Comparison of ENCODE assay signal across 1 cellular context in the genomic region with DNA sequence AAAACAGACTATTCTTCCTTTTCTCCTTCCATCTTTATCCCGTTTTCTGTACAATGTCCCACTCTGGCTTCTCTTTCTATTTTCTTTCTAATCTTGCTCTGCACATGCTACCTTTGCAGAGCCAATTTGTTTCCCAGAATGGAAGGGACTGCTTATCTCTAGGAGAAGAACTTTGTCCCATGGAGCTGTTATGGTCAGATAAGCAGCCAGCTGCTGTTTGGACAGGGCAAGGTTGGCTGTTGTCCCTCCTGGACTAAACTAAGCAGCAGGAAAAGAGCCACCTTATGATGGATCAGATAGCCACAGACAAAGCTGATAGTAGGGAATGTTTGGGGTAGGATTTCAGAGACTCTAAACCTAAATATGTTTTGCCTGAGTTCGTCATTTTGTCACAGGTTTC.
TF ChIP-seq lines count a peak whose summit lies in the region.

No MANE protein-coding gene starts in this region.

TF ChIP-seq in HepG2, 621 proteins besides CTCF, POLR2A, EP300 and RAD21 (continued from another document and continues in another):
- TF ChIP-seq ASH2L (IDR thresholded peaks at IDR 0.05; ENCODE audit: insufficient read length, low read depth, low read length) (no peak), ZNF292 (CRISPR knock-in tag; IDR thresholded peaks at IDR 0.05; ENCODE audit: borderline replicate concordance, low read depth) (peak; percentile 48; the same call in 1 of the 2 replicates), PHF20 (CRISPR knock-in tag; IDR thresholded peaks at IDR 0.05) (no peak), SOX13 (IDR thresholded peaks at IDR 0.05) (no peak), SOX13 (CRISPR knock-in tag; conservative IDR thresholded peaks at IDR 0.05 in 1 of 2, IDR thresholded peaks at IDR 0.05 in 1 of 2) (peak in 1 of 2 experiments; percentile 72; a peak in 2 of 4 replicates), FOXO1 (CRISPR knock-in tag; IDR thresholded peaks at IDR 0.05) (peak; percentile 57; the same call in 1 of the 2 replicates), TARDBP (CRISPR knock-in tag; IDR thresholded peaks at IDR 0.05) (peak; percentile 29; the same call in 1 of the 2 replicates), ZNF614 (CRISPR knock-in tag; IDR thresholded peaks at IDR 0.05; ENCODE audit: borderline replicate concordance) (peak; percentile 93), ZNF451 (CRISPR knock-in tag; IDR thresholded peaks at IDR 0.05) (no peak), ZNF709 (CRISPR knock-in tag; IDR thresholded peaks at IDR 0.05) (0 out of 2 replicates have a peak, but pooled peaks have one; percentile 39), HNF4A (CRISPR knock-in tag; IDR thresholded peaks at IDR 0.05) (peak; percentile 93), GLI4 (CRISPR knock-in tag; IDR thresholded peaks at IDR 0.05; ENCODE audit: borderline replicate concordance) (no peak), KAT2B (IDR thresholded peaks at IDR 0.05; ENCODE audit: borderline replicate concordance, low read depth, low read length) (no peak), MIXL1 (CRISPR knock-in tag; IDR thresholded peaks at IDR 0.05) (0 out of 2 replicates have a peak, but pooled peaks have one; percentile 45), SIX4 (CRISPR knock-in tag; IDR thresholded peaks at IDR 0.05) (0 out of 2 replicates have a peak, but pooled peaks have one; percentile 27), HNF4G (IDR thresholded peaks at IDR 0.05; ENCODE audit: borderline replicate concordance, low read depth, low read length) (peak; percentile 48; the same call in 1 of the 2 replicates), HNF4G (CRISPR knock-in tag; IDR thresholded peaks at IDR 0.05; ENCODE audit: borderline replicate concordance, low read depth) (no peak), ZMYM4 (CRISPR knock-in tag; IDR thresholded peaks at IDR 0.05) (peak; percentile 82), SALL1 (CRISPR knock-in tag; IDR thresholded peaks at IDR 0.05) (peak; percentile 74), SOX6 (IDR thresholded peaks at IDR 0.05) (no peak), SOX6 (CRISPR knock-in tag; IDR thresholded peaks at IDR 0.05) (peak; percentile 52; the same call in 1 of the 2 replicates), DPF2 (CRISPR knock-in tag; IDR thresholded peaks at IDR 0.05; ENCODE audit: borderline replicate concordance, low read depth) (peak; percentile 35; the same call in 1 of the 2 replicates), JARID2 (CRISPR knock-in tag; IDR thresholded peaks at IDR 0.05; ENCODE audit: insufficient replicate concordance) (no peak), SP1 (IDR thresholded peaks at IDR 0.05) (no peak), SP1 (CRISPR knock-in tag; IDR thresholded peaks at IDR 0.05) (no peak), ZNF121 (CRISPR knock-in tag; IDR thresholded peaks at IDR 0.05) (peak; percentile 93), ZNF468 (CRISPR knock-in tag; IDR thresholded peaks at IDR 0.05) (no peak), ISL2 (CRISPR knock-in tag; IDR thresholded peaks at IDR 0.05) (peak; percentile 36; the same call in 1 of the 2 replicates), POGZ (CRISPR knock-in tag; IDR thresholded peaks at IDR 0.05) (0 out of 2 replicates have a peak, but pooled peaks have one; percentile 68), ZNF780A (CRISPR knock-in tag; IDR thresholded peaks at IDR 0.05) (no peak)
- TF ChIP-seq, protein P1, sequence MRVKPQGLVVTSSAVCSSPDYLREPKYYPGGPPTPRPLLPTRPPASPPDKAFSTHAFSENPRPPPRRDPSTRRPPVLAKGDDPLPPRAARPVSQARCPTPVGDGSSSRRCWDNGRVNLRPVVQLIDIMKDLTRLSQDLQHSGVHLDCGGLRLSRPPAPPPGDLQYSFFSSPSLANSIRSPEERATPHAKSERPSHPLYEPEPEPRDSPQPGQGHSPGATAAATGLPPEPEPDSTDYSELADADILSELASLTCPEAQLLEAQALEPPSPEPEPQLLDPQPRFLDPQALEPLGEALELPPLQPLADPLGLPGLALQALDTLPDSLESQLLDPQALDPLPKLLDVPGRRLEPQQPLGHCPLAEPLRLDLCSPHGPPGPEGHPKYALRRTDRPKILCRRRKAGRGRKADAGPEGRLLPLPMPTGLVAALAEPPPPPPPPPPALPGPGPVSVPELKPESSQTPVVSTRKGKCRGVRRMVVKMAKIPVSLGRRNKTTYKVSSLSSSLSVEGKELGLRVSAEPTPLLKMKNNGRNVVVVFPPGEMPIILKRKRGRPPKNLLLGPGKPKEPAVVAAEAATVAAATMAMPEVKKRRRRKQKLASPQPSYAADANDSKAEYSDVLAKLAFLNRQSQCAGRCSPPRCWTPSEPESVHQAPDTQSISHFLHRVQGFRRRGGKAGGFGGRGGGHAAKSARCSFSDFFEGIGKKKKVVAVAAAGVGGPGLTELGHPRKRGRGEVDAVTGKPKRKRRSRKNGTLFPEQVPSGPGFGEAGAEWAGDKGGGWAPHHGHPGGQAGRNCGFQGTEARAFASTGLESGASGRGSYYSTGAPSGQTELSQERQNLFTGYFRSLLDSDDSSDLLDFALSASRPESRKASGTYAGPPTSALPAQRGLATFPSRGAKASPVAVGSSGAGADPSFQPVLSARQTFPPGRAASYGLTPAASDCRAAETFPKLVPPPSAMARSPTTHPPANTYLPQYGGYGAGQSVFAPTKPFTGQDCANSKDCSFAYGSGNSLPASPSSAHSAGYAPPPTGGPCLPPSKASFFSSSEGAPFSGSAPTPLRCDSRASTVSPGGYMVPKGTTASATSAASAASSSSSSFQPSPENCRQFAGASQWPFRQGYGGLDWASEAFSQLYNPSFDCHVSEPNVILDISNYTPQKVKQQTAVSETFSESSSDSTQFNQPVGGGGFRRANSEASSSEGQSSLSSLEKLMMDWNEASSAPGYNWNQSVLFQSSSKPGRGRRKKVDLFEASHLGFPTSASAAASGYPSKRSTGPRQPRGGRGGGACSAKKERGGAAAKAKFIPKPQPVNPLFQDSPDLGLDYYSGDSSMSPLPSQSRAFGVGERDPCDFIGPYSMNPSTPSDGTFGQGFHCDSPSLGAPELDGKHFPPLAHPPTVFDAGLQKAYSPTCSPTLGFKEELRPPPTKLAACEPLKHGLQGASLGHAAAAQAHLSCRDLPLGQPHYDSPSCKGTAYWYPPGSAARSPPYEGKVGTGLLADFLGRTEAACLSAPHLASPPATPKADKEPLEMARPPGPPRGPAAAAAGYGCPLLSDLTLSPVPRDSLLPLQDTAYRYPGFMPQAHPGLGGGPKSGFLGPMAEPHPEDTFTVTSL (CRISPR knock-in tag; IDR thresholded peaks at IDR 0.05; ENCODE audit: borderline replicate concordance) = peak; percentile 81; the same call in 1 of the 2 replicates
- TF ChIP-seq, protein P2, sequence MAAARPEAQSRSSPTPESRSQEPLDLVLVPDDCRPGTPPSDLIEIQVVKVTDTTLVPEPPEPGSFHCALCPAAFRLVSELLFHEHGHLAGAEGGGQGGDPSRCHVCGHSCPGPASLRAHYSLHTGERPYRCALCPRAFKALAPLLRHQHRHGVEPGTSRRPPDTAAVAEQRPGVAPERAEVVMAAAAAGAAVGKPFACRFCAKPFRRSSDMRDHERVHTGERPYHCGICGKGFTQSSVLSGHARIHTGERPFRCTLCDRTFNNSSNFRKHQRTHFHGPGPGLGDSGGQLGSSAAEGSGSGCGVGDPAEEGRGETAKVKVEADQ (CRISPR knock-in tag; IDR thresholded peaks at IDR 0.05; ENCODE audit: borderline replicate concordance) = no peak
- TF ChIP-seq, protein P3, sequence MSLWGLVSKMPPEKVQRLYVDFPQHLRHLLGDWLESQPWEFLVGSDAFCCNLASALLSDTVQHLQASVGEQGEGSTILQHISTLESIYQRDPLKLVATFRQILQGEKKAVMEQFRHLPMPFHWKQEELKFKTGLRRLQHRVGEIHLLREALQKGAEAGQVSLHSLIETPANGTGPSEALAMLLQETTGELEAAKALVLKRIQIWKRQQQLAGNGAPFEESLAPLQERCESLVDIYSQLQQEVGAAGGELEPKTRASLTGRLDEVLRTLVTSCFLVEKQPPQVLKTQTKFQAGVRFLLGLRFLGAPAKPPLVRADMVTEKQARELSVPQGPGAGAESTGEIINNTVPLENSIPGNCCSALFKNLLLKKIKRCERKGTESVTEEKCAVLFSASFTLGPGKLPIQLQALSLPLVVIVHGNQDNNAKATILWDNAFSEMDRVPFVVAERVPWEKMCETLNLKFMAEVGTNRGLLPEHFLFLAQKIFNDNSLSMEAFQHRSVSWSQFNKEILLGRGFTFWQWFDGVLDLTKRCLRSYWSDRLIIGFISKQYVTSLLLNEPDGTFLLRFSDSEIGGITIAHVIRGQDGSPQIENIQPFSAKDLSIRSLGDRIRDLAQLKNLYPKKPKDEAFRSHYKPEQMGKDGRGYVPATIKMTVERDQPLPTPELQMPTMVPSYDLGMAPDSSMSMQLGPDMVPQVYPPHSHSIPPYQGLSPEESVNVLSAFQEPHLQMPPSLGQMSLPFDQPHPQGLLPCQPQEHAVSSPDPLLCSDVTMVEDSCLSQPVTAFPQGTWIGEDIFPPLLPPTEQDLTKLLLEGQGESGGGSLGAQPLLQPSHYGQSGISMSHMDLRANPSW (CRISPR knock-in tag; IDR thresholded peaks at IDR 0.05; ENCODE audit: borderline replicate concordance) = no peak
- TF ChIP-seq, protein P4, sequence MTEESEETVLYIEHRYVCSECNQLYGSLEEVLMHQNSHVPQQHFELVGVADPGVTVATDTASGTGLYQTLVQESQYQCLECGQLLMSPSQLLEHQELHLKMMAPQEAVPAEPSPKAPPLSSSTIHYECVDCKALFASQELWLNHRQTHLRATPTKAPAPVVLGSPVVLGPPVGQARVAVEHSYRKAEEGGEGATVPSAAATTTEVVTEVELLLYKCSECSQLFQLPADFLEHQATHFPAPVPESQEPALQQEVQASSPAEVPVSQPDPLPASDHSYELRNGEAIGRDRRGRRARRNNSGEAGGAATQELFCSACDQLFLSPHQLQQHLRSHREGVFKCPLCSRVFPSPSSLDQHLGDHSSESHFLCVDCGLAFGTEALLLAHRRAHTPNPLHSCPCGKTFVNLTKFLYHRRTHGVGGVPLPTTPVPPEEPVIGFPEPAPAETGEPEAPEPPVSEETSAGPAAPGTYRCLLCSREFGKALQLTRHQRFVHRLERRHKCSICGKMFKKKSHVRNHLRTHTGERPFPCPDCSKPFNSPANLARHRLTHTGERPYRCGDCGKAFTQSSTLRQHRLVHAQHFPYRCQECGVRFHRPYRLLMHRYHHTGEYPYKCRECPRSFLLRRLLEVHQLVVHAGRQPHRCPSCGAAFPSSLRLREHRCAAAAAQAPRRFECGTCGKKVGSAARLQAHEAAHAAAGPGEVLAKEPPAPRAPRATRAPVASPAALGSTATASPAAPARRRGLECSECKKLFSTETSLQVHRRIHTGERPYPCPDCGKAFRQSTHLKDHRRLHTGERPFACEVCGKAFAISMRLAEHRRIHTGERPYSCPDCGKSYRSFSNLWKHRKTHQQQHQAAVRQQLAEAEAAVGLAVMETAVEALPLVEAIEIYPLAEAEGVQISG (CRISPR knock-in tag; IDR thresholded peaks at IDR 0.05) = 0 out of 2 replicates have a peak, but pooled peaks have one; percentile 16
- TF ChIP-seq, protein P5, sequence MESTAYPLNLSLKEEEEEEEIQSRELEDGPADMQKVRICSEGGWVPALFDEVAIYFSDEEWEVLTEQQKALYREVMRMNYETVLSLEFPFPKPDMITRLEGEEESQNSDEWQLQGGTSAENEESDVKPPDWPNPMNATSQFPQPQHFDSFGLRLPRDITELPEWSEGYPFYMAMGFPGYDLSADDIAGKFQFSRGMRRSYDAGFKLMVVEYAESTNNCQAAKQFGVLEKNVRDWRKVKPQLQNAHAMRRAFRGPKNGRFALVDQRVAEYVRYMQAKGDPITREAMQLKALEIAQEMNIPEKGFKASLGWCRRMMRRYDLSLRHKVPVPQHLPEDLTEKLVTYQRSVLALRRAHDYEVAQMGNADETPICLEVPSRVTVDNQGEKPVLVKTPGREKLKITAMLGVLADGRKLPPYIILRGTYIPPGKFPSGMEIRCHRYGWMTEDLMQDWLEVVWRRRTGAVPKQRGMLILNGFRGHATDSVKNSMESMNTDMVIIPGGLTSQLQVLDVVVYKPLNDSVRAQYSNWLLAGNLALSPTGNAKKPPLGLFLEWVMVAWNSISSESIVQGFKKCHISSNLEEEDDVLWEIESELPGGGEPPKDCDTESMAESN (CRISPR knock-in tag; conservative IDR thresholded peaks at IDR 0.05) = no peak
- TF ChIP-seq, protein P6, sequence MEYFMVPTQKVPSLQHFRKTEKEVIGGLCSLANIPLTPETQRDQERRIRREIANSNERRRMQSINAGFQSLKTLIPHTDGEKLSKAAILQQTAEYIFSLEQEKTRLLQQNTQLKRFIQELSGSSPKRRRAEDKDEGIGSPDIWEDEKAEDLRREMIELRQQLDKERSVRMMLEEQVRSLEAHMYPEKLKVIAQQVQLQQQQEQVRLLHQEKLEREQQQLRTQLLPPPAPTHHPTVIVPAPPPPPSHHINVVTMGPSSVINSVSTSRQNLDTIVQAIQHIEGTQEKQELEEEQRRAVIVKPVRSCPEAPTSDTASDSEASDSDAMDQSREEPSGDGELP (IDR thresholded peaks at IDR 0.05; ENCODE audit: borderline replicate concordance, low read depth) = peak; percentile 66
- TF ChIP-seq, protein P7, sequence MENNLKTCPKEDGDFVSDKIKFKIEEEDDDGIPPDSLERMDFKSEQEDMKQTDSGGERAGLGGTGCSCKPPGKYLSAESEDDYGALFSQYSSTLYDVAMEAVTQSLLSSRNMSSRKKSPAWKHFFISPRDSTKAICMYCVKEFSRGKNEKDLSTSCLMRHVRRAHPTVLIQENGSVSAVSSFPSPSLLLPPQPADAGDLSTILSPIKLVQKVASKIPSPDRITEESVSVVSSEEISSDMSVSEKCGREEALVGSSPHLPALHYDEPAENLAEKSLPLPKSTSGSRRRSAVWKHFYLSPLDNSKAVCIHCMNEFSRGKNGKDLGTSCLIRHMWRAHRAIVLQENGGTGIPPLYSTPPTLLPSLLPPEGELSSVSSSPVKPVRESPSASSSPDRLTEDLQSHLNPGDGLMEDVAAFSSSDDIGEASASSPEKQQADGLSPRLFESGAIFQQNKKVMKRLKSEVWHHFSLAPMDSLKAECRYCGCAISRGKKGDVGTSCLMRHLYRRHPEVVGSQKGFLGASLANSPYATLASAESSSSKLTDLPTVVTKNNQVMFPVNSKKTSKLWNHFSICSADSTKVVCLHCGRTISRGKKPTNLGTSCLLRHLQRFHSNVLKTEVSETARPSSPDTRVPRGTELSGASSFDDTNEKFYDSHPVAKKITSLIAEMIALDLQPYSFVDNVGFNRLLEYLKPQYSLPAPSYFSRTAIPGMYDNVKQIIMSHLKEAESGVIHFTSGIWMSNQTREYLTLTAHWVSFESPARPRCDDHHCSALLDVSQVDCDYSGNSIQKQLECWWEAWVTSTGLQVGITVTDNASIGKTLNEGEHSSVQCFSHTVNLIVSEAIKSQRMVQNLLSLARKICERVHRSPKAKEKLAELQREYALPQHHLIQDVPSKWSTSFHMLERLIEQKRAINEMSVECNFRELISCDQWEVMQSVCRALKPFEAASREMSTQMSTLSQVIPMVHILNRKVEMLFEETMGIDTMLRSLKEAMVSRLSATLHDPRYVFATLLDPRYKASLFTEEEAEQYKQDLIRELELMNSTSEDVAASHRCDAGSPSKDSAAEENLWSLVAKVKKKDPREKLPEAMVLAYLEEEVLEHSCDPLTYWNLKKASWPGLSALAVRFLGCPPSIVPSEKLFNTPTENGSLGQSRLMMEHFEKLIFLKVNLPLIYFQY (CRISPR knock-in tag; IDR thresholded peaks at IDR 0.05; ENCODE audit: borderline replicate concordance) = no peak
